Comparison of ENCODE assay signal across 8 cellular contexts in genomic region chr11:46238078-46238966, GRCh38. TPM values are rescaled to one million over a fixed set of nuclear protein-coding genes. Genes with fewer than 3 reads are reported as not detected.
DNase-seq lines count a peak whose midpoint lies in the region; ATAC-seq and TF ChIP-seq lines count a peak whose summit lies in the region.

No MANE protein-coding gene starts in this region.

- no peaks in the 10 kb centered on the region for H3K9me2 ChIP-seq in Karpas-422 (replicated peaks; ENCODE audit: insufficient read depth, low read length)

- H3K79me2 ChIP-seq in Karpas-422 (ENCODE audit: low read length) = no peaks in the 10 kb centered on the region

- no peak for TF ChIP-seq CTCF in activated B cell treated with CpG ODN at 0.5 μM for 24 hours (IDR thresholded peaks at IDR 0.05)

- peaks cover 40% of the 10 kb centered on the region for H3K27me3 Mint-ChIP-seq in activated B cell treated with CpG ODN at 0.5 μM for 24 hours

- peak overlapping the region; percentile 52 for H3K9ac ChIP-seq in Karpas-422 (ENCODE audit: low read length)

- H4K20me1 ChIP-seq in Karpas-422 (ENCODE audit: insufficient read depth, low read depth, low read length) = no peaks in the 10 kb centered on the region

- peaks cover 18% of the 10 kb centered on the region for H3K4me1 ChIP-seq in Karpas-422 (ENCODE audit: low read length)

- H3K4me3 Mint-ChIP-seq in activated B cell treated with CpG ODN at 0.5 μM for 24 hours = peak overlapping the region; percentile 64

- H3K9me3 ChIP-seq in Karpas-422 (ENCODE audit: low read length) = no peaks in the 10 kb centered on the region

- peak; percentile 74 for DNase-seq in DMS 273 (lab: John Stamatoyannopoulos, UW; ENCODE audit: unreplicated experiment)
- DNase-seq in Karpas-422 = no peak
- peak; percentile 47 for DNase-seq in activated B cell treated with CpG ODN at 0.5 μM for 24 hours
- peak; percentile 55 for DNase-seq in central memory CD4-positive, alpha-beta T cell
- peak; percentile 43 to 70 for DNase-seq in stimulated activated CD4-positive, alpha-beta T cell treated with anti-CD3 and anti-CD28 coated beads, Interleukin-1b, Interleukin-23, amount 100 ng/mL, for 4 hours (ENCODE audit: low read depth in 2 of 2)
- no peak for DNase-seq in NK-92 treated with Interleukin-12 subunit alpha and Interleukin-12 subunit beta, amount 100 ng/mL, for 24 hours (lab: John Stamatoyannopoulos, UW)

- ATAC-seq in activated B cell treated with CpG ODN at 0.5 μM for 24 hours (ENCODE audit: low read depth) = peak; percentile 54
- no peak for ATAC-seq in HG02642 (IDR thresholded peaks at IDR 0.05; ENCODE audit: poor library complexity, unreplicated experiment)

- H3K4me2 ChIP-seq in Karpas-422 (ENCODE audit: low read depth, low read length, poor library complexity, severe bottlenecking) = peak overlapping the region; percentile 68

- no peak overlapping the region for H2AFZ ChIP-seq in Karpas-422 (ENCODE audit: low read length)

- H3K27ac Mint-ChIP-seq in activated B cell treated with CpG ODN at 0.5 μM for 24 hours = no peak overlapping the region

- no peaks in the 10 kb centered on the region for H3K36me3 Mint-ChIP-seq in activated B cell treated with CpG ODN at 0.5 μM for 24 hours (ENCODE audit: low read depth)

- CTCF ChIA-PET in activated B cell treated with CpG ODN at 0.5 μM for 24 hours (lab: Charles Lee) = interaction anchor here (1.2 to 6.4 kb wide), 5 partner anchors 57 to 291 kb away, joined by 3 to 119 read pairs (median 4); partner anchors contain the start of gene MDK

- H3K27ac ChIP-seq in Karpas-422 (ENCODE audit: low read length) = no peak overlapping the region
- H3K27ac ChIP-seq in layer of hippocampus (ENCODE audit: low read depth, low read length) = peak overlapping the region; percentile 14

- no peaks in the 10 kb centered on the region for H3K36me3 ChIP-seq in Karpas-422 (ENCODE audit: insufficient read depth, low read length)

- peak overlapping the region; percentile 61 for H3K4me3 ChIP-seq in Karpas-422 (ENCODE audit: low read length)

- H3K27me3 ChIP-seq in Karpas-422 (ENCODE audit: low read length) = no peaks in the 10 kb centered on the region
- H3K27me3 ChIP-seq in layer of hippocampus (ENCODE audit: control insufficient read depth, insufficient read depth, low read length) = peaks cover 5% of the 10 kb centered on the region

- H3K9me3 Mint-ChIP-seq in activated B cell treated with CpG ODN at 0.5 μM for 24 hours = peaks cover 3% of the 10 kb centered on the region

- H3K4me1 Mint-ChIP-seq in activated B cell treated with CpG ODN at 0.5 μM for 24 hours = peaks cover 29% of the 10 kb centered on the region

- POLR2A ChIA-PET in activated B cell treated with CpG ODN at 0.5 μM for 24 hours (lab: Charles Lee) = interaction anchor here (0.6 kb wide), 1 partner anchor 75 kb away, joined by 4 read pairs; no protein-coding TSS in a partner anchor

- intact Hi-C loops in activated B cell treated with CpG ODN at 0.5 μM for 24 hours (cut with micrococcal nuclease) = loop anchor here (5.0 kb wide), 1 partner anchor 116 kb away; the partner anchor contains the start of gene PHF21A

RNA-seq across cellular contexts. Expression of gene CREB3L1, which starts 39.1 kb away (rescaled TPM):
- total RNA-seq in Karpas-422 (2014; rRNA removed; shearing (Covaris generic); ENCODE audit: low replicate concordance) = not detected in 2 replicates
- total RNA-seq in activated B cell treated with CpG ODN at 0.5 μM for 24 hours = not detected in 2 replicates

Comparison
In these comparisons a context has a peak if more than half of its experiments do, and no peak if none do; other contexts are left out.
1. DNase-seq: peak in DMS 273 (single experiment), activated B cell treated with CpG ODN at 0.5 μM for 24 hours (single experiment), central memory CD4-positive, alpha-beta T cell (single experiment) and stimulated activated CD4-positive, alpha-beta T cell treated with anti-CD3 and anti-CD28 coated beads, Interleukin-1b, Interleukin-23, amount 100 ng/mL, for 4 hours (2 of 2); none in Karpas-422 (single experiment) and NK-92 treated with Interleukin-12 subunit alpha and Interleukin-12 subunit beta, amount 100 ng/mL, for 24 hours (single experiment).